ENCODE assay signal across 10 cellular contexts in the genomic region with DNA sequence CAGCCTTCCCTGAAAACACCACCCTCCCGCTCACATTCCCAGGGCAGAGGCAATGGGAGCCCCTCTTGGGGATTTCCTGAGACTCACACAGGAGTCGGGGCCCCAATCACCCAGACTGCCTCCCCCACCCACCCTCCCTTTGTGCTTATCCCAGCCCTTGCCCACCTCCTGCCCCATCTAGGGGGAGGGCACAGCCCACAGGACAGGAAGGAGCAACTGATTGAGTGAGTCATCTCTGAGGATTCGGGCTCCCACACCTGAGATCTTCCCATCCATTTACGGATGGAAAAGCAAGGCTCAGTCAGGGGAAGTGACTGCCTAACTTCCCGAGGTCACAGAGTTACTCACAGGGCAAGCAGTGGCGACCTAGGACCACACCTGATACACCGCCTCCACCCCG. TPM values are rescaled to one million over a fixed set of nuclear protein-coding genes. Genes with fewer than 3 reads are reported as not detected.
"Had no signal": no experiment of that assay in that cellular context is flagged by ENCODE, and none has a peak within 500 bp of the region (broad histone marks: within the 10 kb centered on the region; RNA-seq: fewer than 3 reads in every experiment).

No MANE protein-coding gene starts in this region.

RNA-seq across cellular contexts. Expression of gene LGALS9B, which starts 44.4 kb away (rescaled TPM):
- total RNA-seq: subcutaneous adipose tissue, suprapubic skin, temporal lobe, testis, thyroid gland, tibial nerve, upper lobe of right lung, ureter, urinary bladder, uterus had no signal
- polyA plus RNA-seq: urinary bladder had no signal
